Comparison of ENCODE assay signal across 10 cellular contexts in genomic region chr6:27358786-27359185, GRCh38. TPM values are rescaled to one million over a fixed set of nuclear protein-coding genes. Genes with fewer than 3 reads are reported as not detected.
"Had no signal": no experiment of that assay in that cellular context is flagged by ENCODE, and none has a peak within 500 bp of the region (broad histone marks: within the 10 kb centered on the region; RNA-seq: fewer than 3 reads in every experiment).

No MANE protein-coding gene starts in this region.

- H3K9ac ChIP-seq: GM23248 had no signal

- DNase-seq: GM23248, GOT3, H9, HCEC 1CT, KG1 had no signal

- ATAC-seq: HepG2 had no signal

- H2AFZ ChIP-seq: GM23248 had no signal

- H3K4me3 ChIP-seq: GM23248 had no signal

- H3K27ac ChIP-seq: GM23248, HL-60 had no signal

- FAIRE-seq: H54, HepG2 had no signal

RNA-seq across cellular contexts. Expression of gene POM121L2, which starts 46.7 kb away (rescaled TPM):
- total RNA-seq: GM23248, H9, HepG2, HT1080 had no signal
- polyA plus RNA-seq: GM23248, HepG2, IgD-negative memory B cell had no signal
